In genomic region chr19:47187797-47188196, GRCh38 we compare ENCODE assay signal across 16 cellular contexts. TPM values are rescaled to one million over a fixed set of nuclear protein-coding genes. Genes with fewer than 3 reads are reported as not detected.
A peak's percentile ranks its signal among the peaks of the same experiment; 100 is the strongest.
DNase-seq lines count a peak whose midpoint lies in the region; ATAC-seq and TF ChIP-seq lines count a peak whose summit lies in the region.
"Had no signal": no experiment of that assay in that cellular context is flagged by ENCODE, and none has a peak within 500 bp of the region (broad histone marks: within the 10 kb centered on the region; RNA-seq: fewer than 3 reads in every experiment).

No MANE protein-coding gene starts in this region.

- RAD21 ChIA-PET in HCT116 (lab: Charles Lee; ENCODE audit: low non-redundant PET in 1 of 2, low total read pairs in 2 of 2, uncharacterized antibody in 2 of 2, unreplicated experiment in 2 of 2) = no interaction called here

- DNase-seq in CD8-positive, alpha-beta T cell = no peak
- no peak for DNase-seq in HCT116 (ENCODE audit: low read depth, low spot score)
- DNase-seq in activated T-helper 2 cell treated with anti-CD3 and anti-CD28 coated beads, Interferon-gamma antibody, Interleukin-2, Interleukin-4, amounts not matched to agents 10 μg/mL and 5 μg/mL and 100 μg/mL, durations not matched to agents 14 hours and 24 hours and 36 hours (ENCODE audit: low spot score) = no peak
- no peak for DNase-seq in medulla oblongata (ENCODE audit: extremely low spot score)
- DNase-seq in G401 (ENCODE audit: low spot score) = no peak
- no peak for DNase-seq in cerebellum (ENCODE audit: low spot score)
- DNase-seq: activated CD8-positive, alpha-beta memory T cell treated with anti-CD3 and anti-CD28 coated beads, Interleukin-2, amount 50 U/mL, for 4 hours; esophagus squamous epithelium; head of caudate nucleus; NCI-H1417 treated with DMSO at 0.1 percent for 48 hours; substantia nigra had no signal

- H3K27ac ChIP-seq in CD8-positive, alpha-beta T cell (ENCODE audit: low read depth, low read length) = peak overlapping the region; percentile 41
- peak overlapping the region; percentile 76 for H3K27ac ChIP-seq in HCT116 (ENCODE audit: low read depth, low read length)
- H3K27ac ChIP-seq: KMS-11 had no signal

- no peaks in the 10 kb centered on the region for H3K9me3 ChIP-seq in CD8-positive, alpha-beta T cell (ENCODE audit: low read length)
- no peaks in the 10 kb centered on the region for H3K9me3 ChIP-seq in HCT116 (ENCODE audit: control insufficient read depth in 1 of 2, insufficient read depth in 1 of 2, low read depth in 1 of 2, low read length in 2 of 2)
- H3K9me3 ChIP-seq: ascending aorta, esophagus squamous epithelium had no signal

- no peak for TF ChIP-seq POLR2A in HCT116 (IDR thresholded peaks at IDR 0.05; ENCODE audit: borderline replicate concordance, extremely low read depth, insufficient read depth, insufficient read length)

- no peak overlapping the region for H3K4me3 Mint-ChIP-seq in CD8-positive, alpha-beta T cell
- no peak overlapping the region for H3K4me3 Mint-ChIP-seq in activated T-helper 2 cell treated with anti-CD3 and anti-CD28 coated beads, Interferon-gamma antibody, Interleukin-2, Interleukin-4, amounts not matched to agents 10 μg/mL and 5 μg/mL and 100 μg/mL, durations not matched to agents 14 hours and 24 hours and 36 hours (ENCODE audit: low read depth)
- H3K4me3 Mint-ChIP-seq in nephron = no peak overlapping the region
- H3K4me3 Mint-ChIP-seq: CD14-positive monocyte had no signal

- intact Hi-C loops in CD8-positive, alpha-beta T cell (cut with DNase I, micrococcal nuclease) = loop anchor here (2.0 kb wide), 5 partner anchors 23 to 57 kb away; no protein-coding TSS in a partner anchor
- intact Hi-C loops in HCT116 (cut with micrococcal nuclease) = no loop called here
- intact Hi-C loops in activated T-helper 2 cell treated with anti-CD3 and anti-CD28 coated beads, Interferon-gamma antibody, Interleukin-2, Interleukin-4, amounts not matched to agents 10 μg/mL and 5 μg/mL and 100 μg/mL, durations not matched to agents 14 hours and 24 hours and 36 hours (cut with micrococcal nuclease) = loop anchor here (2.0 kb wide), 4 partner anchors 39 to 93 kb away; partner anchors contain the start of gene ZC3H4

- in situ Hi-C loops in G401 (cut with HindIII; ENCODE audit: low sequenced_read_pairs) = no loop called here

- CTCF ChIA-PET in CD8-positive, alpha-beta T cell (lab: Charles Lee) = interaction anchor here (0.9 to 3.4 kb wide), 12 partner anchors 10 to 62 kb away, joined by 3 to 47 read pairs (median 16); no protein-coding TSS in a partner anchor
- CTCF ChIA-PET in HCT116 (lab: Charles Lee) = interaction anchor here (2.4 to 2.5 kb wide), 2 partner anchors 23 to 56 kb away, joined by 5 to 10 read pairs; no protein-coding TSS in a partner anchor

- no peak overlapping the region for H3K4me3 ChIP-seq in CD8-positive, alpha-beta T cell (ENCODE audit: low read depth, low read length)
- H3K4me3 ChIP-seq in HCT116 (replicated peaks in 1 of 2; ENCODE audit: low read depth in 1 of 2, low read length in 2 of 2) = no peak overlapping the region
- H3K4me3 ChIP-seq: ascending aorta, esophagus squamous epithelium had no signal

- POLR2A ChIA-PET in CD8-positive, alpha-beta T cell (lab: Charles Lee) = interaction anchor here (0.6 to 5.1 kb wide), 10 partner anchors 10 to 74 kb away, joined by 3 to 47 read pairs (median 4); partner anchors contain the start of gene ZC3H4
- POLR2A ChIA-PET in HCT116 (lab: Charles Lee) = interaction anchor here (1.3 kb wide), 1 partner anchor 38 kb away, joined by 3 read pairs; no protein-coding TSS in a partner anchor

- peaks cover 85% of the 10 kb centered on the region for H3K4me1 ChIP-seq in CD8-positive, alpha-beta T cell (ENCODE audit: insufficient read depth, low read length)
- H3K4me1 ChIP-seq in HCT116 (ENCODE audit: control insufficient read depth in 1 of 2, insufficient read depth in 2 of 2, low read length in 2 of 2) = peaks cover 86 to 92% of the 10 kb centered on the region in 2 experiments

- no peak overlapping the region for H3K9ac ChIP-seq in HCT116 (ENCODE audit: low read length)
- H3K9ac ChIP-seq: KMS-11 had no signal

- peaks cover 23% of the 10 kb centered on the region for H3K36me3 Mint-ChIP-seq in CD8-positive, alpha-beta T cell
- peaks cover 68% of the 10 kb centered on the region for H3K36me3 Mint-ChIP-seq in activated T-helper 2 cell treated with anti-CD3 and anti-CD28 coated beads, Interferon-gamma antibody, Interleukin-2, Interleukin-4, amounts not matched to agents 10 μg/mL and 5 μg/mL and 100 μg/mL, durations not matched to agents 14 hours and 24 hours and 36 hours (ENCODE audit: low read depth)
- peaks cover 18% of the 10 kb centered on the region for H3K36me3 Mint-ChIP-seq in nephron (ENCODE audit: low read depth)

- peaks cover 82% of the 10 kb centered on the region for H3K79me2 ChIP-seq in HCT116 (ENCODE audit: insufficient read depth, low read length)

- peaks cover 13% of the 10 kb centered on the region; the same call in 1 of the 2 replicates for H4K20me1 ChIP-seq in HCT116 (ENCODE audit: insufficient read depth)

- H3K9me3 Mint-ChIP-seq in CD8-positive, alpha-beta T cell = no peaks in the 10 kb centered on the region
- no peaks in the 10 kb centered on the region for H3K9me3 Mint-ChIP-seq in activated T-helper 2 cell treated with anti-CD3 and anti-CD28 coated beads, Interferon-gamma antibody, Interleukin-2, Interleukin-4, amounts not matched to agents 10 μg/mL and 5 μg/mL and 100 μg/mL, durations not matched to agents 14 hours and 24 hours and 36 hours
- no peaks in the 10 kb centered on the region for H3K9me3 Mint-ChIP-seq in nephron
- H3K9me3 Mint-ChIP-seq: CD14-positive monocyte had no signal

- no peak for ATAC-seq in CD8-positive, alpha-beta T cell
- ATAC-seq in HCT116 (no peak), HG03521 (IDR thresholded peaks at IDR 0.05; ENCODE audit: unreplicated experiment) (no peak)

- no peak for TF ChIP-seq CTCF in CD8-positive, alpha-beta T cell (IDR thresholded peaks at IDR 0.05)
- TF ChIP-seq CTCF in HCT116 (IDR thresholded peaks at IDR 0.05 in 2 of 3, conservative IDR thresholded peaks at IDR 0.05 in 1 of 3; ENCODE audit: borderline replicate concordance in 1 of 3, insufficient read depth in 1 of 3, low read depth in 2 of 3, low read length in 2 of 3) (no peak), nephron (IDR thresholded peaks at IDR 0.05; ENCODE audit: unreplicated experiment in 3 of 3) (no peak)

- H3K4me2 ChIP-seq in HCT116 (ENCODE audit: low read length) = peak overlapping the region; percentile 62
- H3K4me2 ChIP-seq: KMS-11 had no signal

- H3K27me3 Mint-ChIP-seq in CD8-positive, alpha-beta T cell (ENCODE audit: low read depth) = no peaks in the 10 kb centered on the region
- H3K27me3 Mint-ChIP-seq in activated T-helper 2 cell treated with anti-CD3 and anti-CD28 coated beads, Interferon-gamma antibody, Interleukin-2, Interleukin-4, amounts not matched to agents 10 μg/mL and 5 μg/mL and 100 μg/mL, durations not matched to agents 14 hours and 24 hours and 36 hours (ENCODE audit: low read depth) = no peaks in the 10 kb centered on the region
- no peaks in the 10 kb centered on the region for H3K27me3 Mint-ChIP-seq in nephron (ENCODE audit: low read depth)

- H3K9me2 ChIP-seq in HCT116 (ENCODE audit: insufficient read depth) = no peaks in the 10 kb centered on the region

- H3K36me3 ChIP-seq in CD8-positive, alpha-beta T cell (ENCODE audit: insufficient read depth, low read length) = no peaks in the 10 kb centered on the region
- peaks cover 2 to 13% of the 10 kb centered on the region in 2 experiments; a peak in 3 of 4 replicates for H3K36me3 ChIP-seq in HCT116 (ENCODE audit: control insufficient read depth in 1 of 2, insufficient read depth in 2 of 2, low read length in 2 of 2)

- no peak for TF ChIP-seq RAD21 in HCT116 (IDR thresholded peaks at IDR 0.05; ENCODE audit: low read depth)

- no peak overlapping the region for H2AFZ ChIP-seq in HCT116 (ENCODE audit: low read depth, low read length, poor library complexity, severe bottlenecking)

- H3K27me3 ChIP-seq in CD8-positive, alpha-beta T cell (ENCODE audit: insufficient read depth, low read length) = no peaks in the 10 kb centered on the region
- no peaks in the 10 kb centered on the region for H3K27me3 ChIP-seq in HCT116 (ENCODE audit: insufficient read depth, low read length)
- H3K27me3 ChIP-seq: ascending aorta, esophagus squamous epithelium had no signal

- H3K27ac Mint-ChIP-seq in CD8-positive, alpha-beta T cell = peak overlapping the region; percentile 94
- H3K27ac Mint-ChIP-seq in activated T-helper 2 cell treated with anti-CD3 and anti-CD28 coated beads, Interferon-gamma antibody, Interleukin-2, Interleukin-4, amounts not matched to agents 10 μg/mL and 5 μg/mL and 100 μg/mL, durations not matched to agents 14 hours and 24 hours and 36 hours = peak overlapping the region; percentile 99
- H3K27ac Mint-ChIP-seq in nephron = peak overlapping the region; percentile 84 to 92 (median 91)

- peaks cover 76% of the 10 kb centered on the region for H3K4me1 Mint-ChIP-seq in CD8-positive, alpha-beta T cell (ENCODE audit: low read depth)
- peaks cover 63% of the 10 kb centered on the region for H3K4me1 Mint-ChIP-seq in activated T-helper 2 cell treated with anti-CD3 and anti-CD28 coated beads, Interferon-gamma antibody, Interleukin-2, Interleukin-4, amounts not matched to agents 10 μg/mL and 5 μg/mL and 100 μg/mL, durations not matched to agents 14 hours and 24 hours and 36 hours (ENCODE audit: low read depth)
- H3K4me1 Mint-ChIP-seq in nephron = peaks cover 46% of the 10 kb centered on the region
- H3K4me1 Mint-ChIP-seq: CD14-positive monocyte had no signal

- BruUV-seq in HCT116 (replicated peaks; lab: Mats Ljungman, UMichigan) = no TSS peak

TF ChIP-seq in HCT116, 20 proteins besides CTCF, POLR2A, EP300 and RAD21 (continues in another document):
- no peak for TF ChIP-seq SRF (IDR thresholded peaks at IDR 0.05; ENCODE audit: low read depth)
- TF ChIP-seq EZH2 (IDR thresholded peaks at IDR 0.05) = no peak
- TF ChIP-seq, protein P1, sequence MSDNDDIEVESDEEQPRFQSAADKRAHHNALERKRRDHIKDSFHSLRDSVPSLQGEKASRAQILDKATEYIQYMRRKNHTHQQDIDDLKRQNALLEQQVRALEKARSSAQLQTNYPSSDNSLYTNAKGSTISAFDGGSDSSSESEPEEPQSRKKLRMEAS (IDR thresholded peaks at IDR 0.05) = no peak

RNA-seq across cellular contexts. Expression of gene BBC3, which starts 43.2 kb away (rescaled TPM):
- total RNA-seq in CD8-positive, alpha-beta T cell = 10 to 100 TPM; 29.3 to 30.2 TPM
- 45.0 TPM for total RNA-seq in HCT116 (2021; ENCODE audit: unreplicated experiment)
- polyA plus RNA-seq in HCT116 (2012) = 25.7 and 27.3 TPM in 2 replicates
- total RNA-seq in activated T-helper 2 cell treated with anti-CD3 and anti-CD28 coated beads, Interferon-gamma antibody, Interleukin-2, Interleukin-4, amounts not matched to agents 10 μg/mL and 5 μg/mL and 100 μg/mL, durations not matched to agents 14 hours and 24 hours and 36 hours = 14.6 and 16.3 TPM in 2 replicates
- 38.6 and 66.3 TPM in 2 replicates for total RNA-seq in G401 (2014; rRNA removed; shearing (Covaris generic))
- 2.2 TPM for total RNA-seq in cerebellum

RNA-seq across cellular contexts. Expression of gene SAE1, which starts 57.2 kb away (rescaled TPM):
- total RNA-seq in CD8-positive, alpha-beta T cell = 10 to 100 TPM; 22.4 TPM
- total RNA-seq in HCT116 (2021; ENCODE audit: unreplicated experiment) (213 TPM), cerebellum (47.5 TPM)
- polyA plus RNA-seq in HCT116 (2012) = 154 and 195 TPM in 2 replicates
- 151 and 154 TPM in 2 replicates for total RNA-seq in activated T-helper 2 cell treated with anti-CD3 and anti-CD28 coated beads, Interferon-gamma antibody, Interleukin-2, Interleukin-4, amounts not matched to agents 10 μg/mL and 5 μg/mL and 100 μg/mL, durations not matched to agents 14 hours and 24 hours and 36 hours
- 603 and 649 TPM in 2 replicates for total RNA-seq in G401 (2014; rRNA removed; shearing (Covaris generic))
